In the genomic region with DNA sequence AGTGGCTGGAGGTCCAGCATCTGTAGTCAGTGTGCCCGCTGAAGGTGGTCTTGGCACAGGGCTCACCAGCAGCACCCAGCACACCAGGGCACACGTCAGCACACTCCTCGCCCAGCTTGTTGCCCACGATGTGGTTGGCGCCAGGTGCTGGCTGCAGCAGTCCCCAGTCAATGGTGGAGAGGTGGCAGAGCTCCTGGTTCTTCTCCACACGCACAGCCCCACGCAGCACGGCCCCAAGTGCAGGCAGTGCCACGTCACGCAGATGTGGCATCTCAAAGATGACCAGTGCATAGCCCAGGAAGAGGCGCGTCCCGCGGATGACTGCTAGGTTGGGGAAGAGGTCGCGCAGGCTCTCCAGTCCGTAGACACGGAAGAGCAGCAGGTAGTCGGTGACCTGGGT, we compare ENCODE assay signal across 1 cellular context.
TF ChIP-seq lines count a peak whose summit lies in the region.

No MANE protein-coding gene starts in this region.

TF ChIP-seq in IMR-90, 13 proteins besides CTCF, POLR2A, EP300 and RAD21:
- TF ChIP-seq MAZ (IDR thresholded peaks at IDR 0.05; ENCODE audit: borderline replicate concordance, low read depth, low read length) (no peak), MAFK (IDR thresholded peaks at IDR 0.05; ENCODE audit: low read depth, low read length) (no peak), CEBPB (IDR thresholded peaks at IDR 0.05; ENCODE audit: low read depth, low read length) (no peak), FOS (IDR thresholded peaks at IDR 0.05; ENCODE audit: low read depth, low read length) (no peak), CHD1 (IDR thresholded peaks at IDR 0.05; ENCODE audit: low read depth, low read length) (no peak), RCOR1 (IDR thresholded peaks at IDR 0.05; ENCODE audit: insufficient replicate concordance, low read length) (no peak), NFE2L2 (IDR thresholded peaks at IDR 0.05; ENCODE audit: low read depth, low read length) (no peak), BHLHE40 (IDR thresholded peaks at IDR 0.05; ENCODE audit: low read depth, low read length) (no peak), SMC3 (IDR thresholded peaks at IDR 0.05; ENCODE audit: low read depth, low read length) (no peak)
- TF ChIP-seq, protein P1, sequence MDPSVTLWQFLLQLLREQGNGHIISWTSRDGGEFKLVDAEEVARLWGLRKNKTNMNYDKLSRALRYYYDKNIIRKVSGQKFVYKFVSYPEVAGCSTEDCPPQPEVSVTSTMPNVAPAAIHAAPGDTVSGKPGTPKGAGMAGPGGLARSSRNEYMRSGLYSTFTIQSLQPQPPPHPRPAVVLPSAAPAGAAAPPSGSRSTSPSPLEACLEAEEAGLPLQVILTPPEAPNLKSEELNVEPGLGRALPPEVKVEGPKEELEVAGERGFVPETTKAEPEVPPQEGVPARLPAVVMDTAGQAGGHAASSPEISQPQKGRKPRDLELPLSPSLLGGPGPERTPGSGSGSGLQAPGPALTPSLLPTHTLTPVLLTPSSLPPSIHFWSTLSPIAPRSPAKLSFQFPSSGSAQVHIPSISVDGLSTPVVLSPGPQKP (IDR thresholded peaks at IDR 0.05; ENCODE audit: borderline replicate concordance, low read depth, low read length), result no peak
- TF ChIP-seq, protein P2, sequence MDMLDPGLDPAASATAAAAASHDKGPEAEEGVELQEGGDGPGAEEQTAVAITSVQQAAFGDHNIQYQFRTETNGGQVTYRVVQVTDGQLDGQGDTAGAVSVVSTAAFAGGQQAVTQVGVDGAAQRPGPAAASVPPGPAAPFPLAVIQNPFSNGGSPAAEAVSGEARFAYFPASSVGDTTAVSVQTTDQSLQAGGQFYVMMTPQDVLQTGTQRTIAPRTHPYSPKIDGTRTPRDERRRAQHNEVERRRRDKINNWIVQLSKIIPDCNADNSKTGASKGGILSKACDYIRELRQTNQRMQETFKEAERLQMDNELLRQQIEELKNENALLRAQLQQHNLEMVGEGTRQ (IDR thresholded peaks at IDR 0.05; ENCODE audit: low read depth, low read length), result no peak
